ENCODE assay signal across 8 cellular contexts in the genomic region with DNA sequence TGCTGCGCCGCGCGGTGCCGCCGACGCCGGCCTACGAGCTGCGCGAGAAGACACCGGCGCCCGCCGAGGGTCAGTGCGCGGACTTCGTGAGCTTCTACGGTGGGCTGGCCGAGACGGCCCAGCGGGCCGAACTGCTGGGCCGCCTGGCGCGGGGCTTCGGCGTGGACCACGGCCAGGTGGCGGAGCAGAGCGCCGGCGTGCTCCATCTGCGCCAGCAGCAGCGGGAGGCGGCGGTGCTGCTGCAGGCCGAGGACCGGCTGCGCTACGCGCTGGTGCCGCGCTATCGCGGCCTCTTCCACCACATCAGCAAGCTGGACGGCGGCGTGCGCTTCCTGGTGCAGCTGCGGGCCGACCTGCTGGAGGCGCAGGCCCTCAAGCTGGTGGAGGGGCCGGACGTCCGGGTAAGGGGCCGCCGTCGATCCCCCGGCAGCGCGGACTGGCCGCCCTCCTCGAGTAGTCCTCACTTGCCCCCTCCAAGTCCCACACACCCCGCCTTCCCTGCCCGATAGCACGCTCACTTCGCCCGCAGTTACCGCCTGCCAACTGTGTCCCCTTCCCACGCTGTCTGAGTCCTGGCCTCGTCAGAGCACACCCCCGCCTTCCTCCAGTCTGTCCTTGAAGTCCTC. TPM values are rescaled to one million over a fixed set of nuclear protein-coding genes. Genes with fewer than 3 reads are reported as not detected.
DNase-seq lines count a peak whose midpoint lies in the region; ATAC-seq and TF ChIP-seq lines count a peak whose summit lies in the region.

No MANE protein-coding gene starts in this region.

- 0% methylated on average over 8 to 15 of the region's 73 CpGs for WGBS in esophagus squamous epithelium, 2 donors

- peak; percentile 46 for ATAC-seq in HG02610 (IDR thresholded peaks at IDR 0.05; ENCODE audit: unreplicated experiment)
- ATAC-seq in natural killer cell treated with Interleukin-12 subunit alpha and Interleukin-12 subunit beta and Interleukin-15 and Interleukin-18, amount 100 ng/mL, for 72 hours: peak; percentile 74 to 79

- no peaks in the 10 kb centered on the region for H3K9me3 ChIP-seq in esophagus squamous epithelium

- no peaks in the 10 kb centered on the region for H3K27me3 ChIP-seq in esophagus squamous epithelium

- peaks cover 13% of the 10 kb centered on the region for H3K27me3 Mint-ChIP-seq in activated T-cell treated with anti-CD3 and anti-CD28 coated beads, Interleukin-2, amount 50 U/mL, for 24 hours
- peaks cover 6 to 11% of the 10 kb centered on the region in 2 donors for H3K27me3 Mint-ChIP-seq in natural killer cell treated with Interleukin-12 subunit alpha and Interleukin-12 subunit beta and Interleukin-15 and Interleukin-18, amount 100 ng/mL, for 72 hours

- peak; percentile 12 to 26 for DNase-seq in NCI-H2081 (lab: John Stamatoyannopoulos, UW)
- DNase-seq in NCI-H2081 treated with DMSO at 0.1 percent for 48 hours (lab: John Stamatoyannopoulos, UW): no peak
- peak; percentile 21 for DNase-seq in NCI-H1092 (lab: John Stamatoyannopoulos, UW)
- DNase-seq in activated T-cell treated with anti-CD3 and anti-CD28 coated beads, Interleukin-2, amount 50 U/mL, for 24 hours: peak; percentile 64
- DNase-seq in esophagus squamous epithelium (lab: John Stamatoyannopoulos, UW): no peak
- peak; percentile 71 for DNase-seq in natural killer cell treated with Interleukin-12 subunit alpha and Interleukin-12 subunit beta and Interleukin-15 and Interleukin-18, amount 100 ng/mL, for 72 hours (ENCODE audit: low spot score)
- peak in 27 of 49 donors; percentile 6 to 73 (median 52) for DNase-seq in substantia nigra (lab: John Stamatoyannopoulos, UW)

- peaks cover 13% of the 10 kb centered on the region for H3K36me3 Mint-ChIP-seq in activated T-cell treated with anti-CD3 and anti-CD28 coated beads, Interleukin-2, amount 50 U/mL, for 24 hours (ENCODE audit: low read depth)
- no peaks in the 10 kb centered on the region for H3K36me3 Mint-ChIP-seq in natural killer cell treated with Interleukin-12 subunit alpha and Interleukin-12 subunit beta and Interleukin-15 and Interleukin-18, amount 100 ng/mL, for 72 hours

- H3K27ac Mint-ChIP-seq in activated T-cell treated with anti-CD3 and anti-CD28 coated beads, Interleukin-2, amount 50 U/mL, for 24 hours: peak overlapping the region; percentile 90
- peak overlapping the region; percentile 79 for H3K27ac Mint-ChIP-seq in natural killer cell treated with Interleukin-12 subunit alpha and Interleukin-12 subunit beta and Interleukin-15 and Interleukin-18, amount 100 ng/mL, for 72 hours

- peak overlapping the region; percentile 89 for H3K4me3 Mint-ChIP-seq in activated T-cell treated with anti-CD3 and anti-CD28 coated beads, Interleukin-2, amount 50 U/mL, for 24 hours
- H3K4me3 Mint-ChIP-seq in natural killer cell treated with Interleukin-12 subunit alpha and Interleukin-12 subunit beta and Interleukin-15 and Interleukin-18, amount 100 ng/mL, for 72 hours: peak overlapping the region; percentile 95

- peaks cover 8 to 54% (median 15%) of the 10 kb centered on the region in 3 donors for H3K4me1 ChIP-seq in esophagus squamous epithelium

- peak overlapping the region; percentile 59 to 84 (median 82) for H3K4me3 ChIP-seq in esophagus squamous epithelium

- peak in 1 of 6 experiments; percentile 1 for TF ChIP-seq CTCF in esophagus squamous epithelium (IDR thresholded peaks at IDR 0.05)

- H3K27ac ChIP-seq in esophagus squamous epithelium (peak overlapping the region; percentile 81 to 98 (median 92)), substantia nigra (ENCODE audit: low read depth, low read length, poor library complexity, severe bottlenecking) (peak overlapping the region; percentile 79)

- H3K36me3 ChIP-seq in esophagus squamous epithelium: peaks cover 0 to 6% (median 0%) of the 10 kb centered on the region in 3 donors

- H3K4me1 Mint-ChIP-seq in activated T-cell treated with anti-CD3 and anti-CD28 coated beads, Interleukin-2, amount 50 U/mL, for 24 hours (ENCODE audit: low read depth): peaks cover 41% of the 10 kb centered on the region
- H3K4me1 Mint-ChIP-seq in natural killer cell treated with Interleukin-12 subunit alpha and Interleukin-12 subunit beta and Interleukin-15 and Interleukin-18, amount 100 ng/mL, for 72 hours (ENCODE audit: low read depth in 2 of 2): peaks cover 23 to 30% of the 10 kb centered on the region in 2 donors

- TF ChIP-seq POLR2A in esophagus squamous epithelium (IDR thresholded peaks at IDR 0.05): no peak

- intact Hi-C loops in esophagus squamous epithelium (cut with DNase I): no loop called here

- no peaks in the 10 kb centered on the region for H3K9me3 Mint-ChIP-seq in activated T-cell treated with anti-CD3 and anti-CD28 coated beads, Interleukin-2, amount 50 U/mL, for 24 hours
- no peaks in the 10 kb centered on the region for H3K9me3 Mint-ChIP-seq in natural killer cell treated with Interleukin-12 subunit alpha and Interleukin-12 subunit beta and Interleukin-15 and Interleukin-18, amount 100 ng/mL, for 72 hours

RNA-seq across cellular contexts. Expression of gene MLYCD, which starts 0.5 kb away (rescaled TPM):
- total RNA-seq in esophagus squamous epithelium: 1 to 10 TPM; 2.7 to 8.6 (median 2.9) TPM
- total RNA-seq in natural killer cell treated with Interleukin-12 subunit alpha and Interleukin-12 subunit beta and Interleukin-15 and Interleukin-18, amount 100 ng/mL, for 72 hours: 1 to 10 TPM; 6.1 to 7.1 TPM

RNA-seq across cellular contexts. Expression of gene OSGIN1, which starts 53.7 kb away (rescaled TPM):
- total RNA-seq in esophagus squamous epithelium: 10 to 100 TPM in 2 of 4 donors, 1 to 10 TPM in 2; 5.0 to 27.6 (median 11.1) TPM
- total RNA-seq in natural killer cell treated with Interleukin-12 subunit alpha and Interleukin-12 subunit beta and Interleukin-15 and Interleukin-18, amount 100 ng/mL, for 72 hours: under 1 TPM in 1 of 2 donors, not detected in 1; 0.38 TPM

Comparison
In these comparisons a context has a peak if more than half of its experiments do, and no peak if none do; other contexts are left out.
1. DNase-seq: peak in NCI-H2081 (2 of 2), NCI-H1092 (single experiment), activated T-cell treated with anti-CD3 and anti-CD28 coated beads, Interleukin-2, amount 50 U/mL, for 24 hours (single experiment), natural killer cell treated with Interleukin-12 subunit alpha and Interleukin-12 subunit beta and Interleukin-15 and Interleukin-18, amount 100 ng/mL, for 72 hours (single experiment) and substantia nigra (27 of 49); none in NCI-H2081 treated with DMSO at 0.1 percent for 48 hours (single experiment) and esophagus squamous epithelium (single experiment).
2. RNA of gene OSGIN1, which starts 53.7 kb away (total RNA-seq): 5.0 to 27.6 TPM in esophagus squamous epithelium; 0.38 TPM in natural killer cell treated with Interleukin-12 subunit alpha and Interleukin-12 subunit beta and Interleukin-15 and Interleukin-18, amount 100 ng/mL, for 72 hours; every median in the first group is over 4 times any median in the second.